ENCODE assay signal across 9 cellular contexts in genomic region chr12:120225852-120226640, GRCh38. TPM values are rescaled to one million over a fixed set of nuclear protein-coding genes. Genes with fewer than 3 reads are reported as not detected.
DNase-seq lines count a peak whose midpoint lies in the region; ATAC-seq and TF ChIP-seq lines count a peak whose summit lies in the region.
"Had no signal": no experiment of that assay in that cellular context is flagged by ENCODE, and none has a peak within 500 bp of the region (broad histone marks: within the 10 kb centered on the region; RNA-seq: fewer than 3 reads in every experiment).

No MANE protein-coding gene starts in this region.

- H3K36me3 ChIP-seq in HCT116 (ENCODE audit: control insufficient read depth in 1 of 2, insufficient read depth in 2 of 2, low read length in 2 of 2) (peaks cover 21 to 50% of the 10 kb centered on the region in 2 experiments; a peak in 3 of 4 replicates), mesenchymal stem cell (ENCODE audit: control insufficient read depth in 1 of 2, insufficient read depth in 2 of 2, low read depth in 1 of 2, low read length in 2 of 2) (peaks cover 45 to 49% of the 10 kb centered on the region in 2 experiments)

- H3K4me2 ChIP-seq in HCT116 (ENCODE audit: low read length) (no peak overlapping the region), mesenchymal stem cell (ENCODE audit: low read length, poor library complexity, severe bottlenecking) (no peak overlapping the region)

- no peak for TF ChIP-seq POLR2A in HCT116 (IDR thresholded peaks at IDR 0.05; ENCODE audit: borderline replicate concordance, extremely low read depth, insufficient read depth, insufficient read length)

- H3K9ac ChIP-seq in HCT116 (ENCODE audit: low read length) (peak overlapping the region; percentile 10; the same call in 1 of the 2 replicates), mesenchymal stem cell (ENCODE audit: low read length) (peak overlapping the region; percentile 64)

- H3K4me1 ChIP-seq in HCT116 (ENCODE audit: control insufficient read depth in 1 of 2, insufficient read depth in 2 of 2, low read length in 2 of 2) = peaks cover 33 to 61% of the 10 kb centered on the region in 2 experiments
- peaks cover 63% of the 10 kb centered on the region for H3K4me1 ChIP-seq in mesenchymal stem cell (ENCODE audit: control insufficient read depth, insufficient read depth, low read depth, low read length)

- DNase-seq in CD1c-positive myeloid dendritic cell (ENCODE audit: extremely low spot score) = peak; percentile 67
- no peak for DNase-seq in HCT116 (ENCODE audit: low read depth, low spot score)
- DNase-seq in activated naive CD8-positive, alpha-beta T cell treated with anti-CD3 and anti-CD28 coated beads, Interleukin-2, amount 10 ng/mL, durations not matched to agents 7 days and 5 days = peak; percentile 57
- no peak for DNase-seq in mesenchymal stem cell
- DNase-seq in OCI-M1 (lab: John Stamatoyannopoulos, UW) = no peak
- DNase-seq: activated B cell treated with CpG ODN at 0.5 μM for 24 hours had no signal

- no TSS peak for BruUV-seq in HCT116 (replicated peaks; lab: Mats Ljungman, UMichigan)

- peaks cover 46% of the 10 kb centered on the region for H3K4me1 Mint-ChIP-seq in activated naive CD8-positive, alpha-beta T cell treated with anti-CD3 and anti-CD28 coated beads, Interleukin-2, amount 10 ng/mL, durations not matched to agents 7 days and 5 days

- no peaks in the 10 kb centered on the region for H3K27me3 Mint-ChIP-seq in activated naive CD8-positive, alpha-beta T cell treated with anti-CD3 and anti-CD28 coated beads, Interleukin-2, amount 10 ng/mL, durations not matched to agents 7 days and 5 days

- TF ChIP-seq CTCF in HCT116 (IDR thresholded peaks at IDR 0.05 in 2 of 3, conservative IDR thresholded peaks at IDR 0.05 in 1 of 3; ENCODE audit: borderline replicate concordance in 1 of 3, insufficient read depth in 1 of 3, low read depth in 2 of 3, low read length in 2 of 3) = 0 out of 6 replicates have a peak, but pooled peaks of 1 of the 3 experiments have one; percentile 11

- no peaks in the 10 kb centered on the region for H3K9me3 ChIP-seq in HCT116 (ENCODE audit: control insufficient read depth in 1 of 2, insufficient read depth in 1 of 2, low read depth in 1 of 2, low read length in 2 of 2)
- H3K9me3 ChIP-seq in mesenchymal stem cell (ENCODE audit: control insufficient read depth, low read length) = no peaks in the 10 kb centered on the region

- peak overlapping the region in 1 of 2 experiments; percentile 15 for H2BK12ac ChIP-seq in mesenchymal stem cell (ENCODE audit: low read length in 2 of 2)

- no peak overlapping the region for H3K23ac ChIP-seq in mesenchymal stem cell (ENCODE audit: low read length in 2 of 2)

- H3K4me3 ChIP-seq in HCT116 (replicated peaks in 1 of 2; ENCODE audit: low read depth in 1 of 2, low read length in 2 of 2) = no peak overlapping the region
- no peak overlapping the region for H3K4me3 ChIP-seq in mesenchymal stem cell (ENCODE audit: insufficient read depth in 1 of 2, low read depth in 1 of 2, low read length in 2 of 2)

- H3K27me3 ChIP-seq in HCT116 (ENCODE audit: insufficient read depth, low read length) (no peaks in the 10 kb centered on the region), mesenchymal stem cell (ENCODE audit: control insufficient read depth in 1 of 2, insufficient read depth in 1 of 2, low read length in 2 of 2) (no peaks in the 10 kb centered on the region)

- H3K18ac ChIP-seq in mesenchymal stem cell (ENCODE audit: low read depth in 1 of 2, low read length in 2 of 2) = no peak overlapping the region

- no peaks in the 10 kb centered on the region for H3K9me2 ChIP-seq in HCT116 (ENCODE audit: insufficient read depth)

- H2BK15ac ChIP-seq in mesenchymal stem cell (ENCODE audit: low read depth, poor library complexity, severe bottlenecking) = no peak overlapping the region

- peak overlapping the region in 1 of 2 experiments; percentile 13 for H3K4ac ChIP-seq in mesenchymal stem cell (ENCODE audit: low read depth in 1 of 2, low read length in 2 of 2)

- no peak overlapping the region for H2BK120ac ChIP-seq in mesenchymal stem cell (ENCODE audit: low read depth, low read length)

- POLR2A ChIA-PET in HCT116 (lab: Charles Lee) = interaction anchor here (6.2 to 8.9 kb wide), 3 partner anchors 24 to 65 kb away, joined by 52 to 394 read pairs (median 123); partner anchors contain the start of genes PXN, RNU4-1, RNU4-2 and RPLP0
- POLR2A ChIA-PET in activated naive CD8-positive, alpha-beta T cell treated with anti-CD3 and anti-CD28 coated beads, Interleukin-2, amount 10 ng/mL, durations not matched to agents 7 days and 5 days (lab: Charles Lee) = interaction anchor here (0.6 to 9.7 kb wide), 5 partner anchors 25 to 65 kb away, joined by 4 to 202 read pairs (median 107); partner anchors contain the start of genes PXN, RNU4-1, RNU4-2 and RPLP0

- H2AFZ ChIP-seq in HCT116 (ENCODE audit: low read depth, low read length, poor library complexity, severe bottlenecking) (no peak overlapping the region), mesenchymal stem cell (ENCODE audit: low read depth, low read length) (no peak overlapping the region)

- peaks cover 8% of the 10 kb centered on the region; the same call in 1 of the 2 replicates for H4K20me1 ChIP-seq in HCT116 (ENCODE audit: insufficient read depth)

- peak overlapping the region; percentile 85 for H3K4me3 Mint-ChIP-seq in activated naive CD8-positive, alpha-beta T cell treated with anti-CD3 and anti-CD28 coated beads, Interleukin-2, amount 10 ng/mL, durations not matched to agents 7 days and 5 days
- H3K4me3 Mint-ChIP-seq: activated B cell treated with CpG ODN at 0.5 μM for 24 hours had no signal

- no peak overlapping the region for H4K91ac ChIP-seq in mesenchymal stem cell (ENCODE audit: low read length)

- H3K36me3 Mint-ChIP-seq in activated naive CD8-positive, alpha-beta T cell treated with anti-CD3 and anti-CD28 coated beads, Interleukin-2, amount 10 ng/mL, durations not matched to agents 7 days and 5 days = peaks cover 6% of the 10 kb centered on the region

- peak overlapping the region; percentile 90 for H3K27ac Mint-ChIP-seq in activated naive CD8-positive, alpha-beta T cell treated with anti-CD3 and anti-CD28 coated beads, Interleukin-2, amount 10 ng/mL, durations not matched to agents 7 days and 5 days
- H3K27ac Mint-ChIP-seq: activated B cell treated with CpG ODN at 0.5 μM for 24 hours had no signal

- no peak for TF ChIP-seq RAD21 in HCT116 (IDR thresholded peaks at IDR 0.05; ENCODE audit: low read depth)

- H2AK5ac ChIP-seq in mesenchymal stem cell (ENCODE audit: low read length, severe bottlenecking) = peak overlapping the region; percentile 7

- ATAC-seq in HCT116 (no peak), GM19324 (IDR thresholded peaks at IDR 0.05; ENCODE audit: low FRiP score, unreplicated experiment) (no peak), HG03521 (IDR thresholded peaks at IDR 0.05; ENCODE audit: unreplicated experiment) (no peak), HG03025 (IDR thresholded peaks at IDR 0.05; ENCODE audit: low FRiP score, unreplicated experiment) (no peak)
- peak; percentile 51 for ATAC-seq in activated naive CD8-positive, alpha-beta T cell treated with anti-CD3 and anti-CD28 coated beads, Interleukin-2, amount 10 ng/mL, durations not matched to agents 7 days and 5 days (ENCODE audit: low read depth)

- RAD21 ChIA-PET in HCT116 (lab: Charles Lee; ENCODE audit: low non-redundant PET in 1 of 2, low total read pairs in 2 of 2, uncharacterized antibody in 2 of 2, unreplicated experiment in 2 of 2) = no interaction called here

- H3K9me3 Mint-ChIP-seq in activated naive CD8-positive, alpha-beta T cell treated with anti-CD3 and anti-CD28 coated beads, Interleukin-2, amount 10 ng/mL, durations not matched to agents 7 days and 5 days = no peaks in the 10 kb centered on the region
- H3K9me3 Mint-ChIP-seq: activated B cell treated with CpG ODN at 0.5 μM for 24 hours had no signal

- H3K79me2 ChIP-seq in HCT116 (ENCODE audit: insufficient read depth, low read length) = peaks cover 77% of the 10 kb centered on the region

- no peak overlapping the region for H2BK5ac ChIP-seq in mesenchymal stem cell (ENCODE audit: low read depth, low read length, poor library complexity, severe bottlenecking)

- 89% methylated on average over 13 of the region's 13 CpGs for WGBS in mesenchymal stem cell

- H3K79me1 ChIP-seq in mesenchymal stem cell (replicated peaks; ENCODE audit: low read length, poor library complexity, severe bottlenecking) = peaks cover 28% of the 10 kb centered on the region

- peak overlapping the region in 1 of 2 experiments; percentile 49 for H3K14ac ChIP-seq in mesenchymal stem cell (ENCODE audit: low read length in 2 of 2)

- H4K8ac ChIP-seq in mesenchymal stem cell (ENCODE audit: low read length) = peak overlapping the region; percentile 4

- H3K27ac ChIP-seq in HCT116 (ENCODE audit: low read depth, low read length) (no peak overlapping the region; the same call in 1 of the 2 replicates), mesenchymal stem cell (ENCODE audit: low read length, poor library complexity, severe bottlenecking) (no peak overlapping the region)

- CTCF ChIA-PET in HCT116 (lab: Charles Lee) = interaction anchor here (1.5 to 8.1 kb wide), 3 partner anchors 9 to 39 kb away, joined by 4 to 181 read pairs (median 31); partner anchors contain the start of genes PXN and RPLP0

- intact Hi-C loops in HCT116 (cut with micrococcal nuclease) = no loop called here

TF ChIP-seq in HCT116, 20 proteins besides CTCF, POLR2A, EP300 and RAD21 (continues in another document):
- TF ChIP-seq POLR2AphosphoS5 (IDR thresholded peaks at IDR 0.05; ENCODE audit: low read depth, low read length) (no peak), CEBPB (IDR thresholded peaks at IDR 0.05; ENCODE audit: low read depth) (no peak)
- TF ChIP-seq, protein P1, sequence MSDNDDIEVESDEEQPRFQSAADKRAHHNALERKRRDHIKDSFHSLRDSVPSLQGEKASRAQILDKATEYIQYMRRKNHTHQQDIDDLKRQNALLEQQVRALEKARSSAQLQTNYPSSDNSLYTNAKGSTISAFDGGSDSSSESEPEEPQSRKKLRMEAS (IDR thresholded peaks at IDR 0.05) = no peak

RNA-seq across cellular contexts. Expression of gene RPLP0, which starts 25.1 kb away (rescaled TPM):
- 4,123 TPM for total RNA-seq in HCT116 (2021; ENCODE audit: unreplicated experiment)
- polyA plus RNA-seq in HCT116 (2012) = 6,734 and 7,674 TPM in 2 replicates
- 1,000 to 10,000 TPM; 1,639 to 1,688 TPM for total RNA-seq in activated naive CD8-positive, alpha-beta T cell treated with anti-CD3 and anti-CD28 coated beads, Interleukin-2, amount 10 ng/mL, durations not matched to agents 7 days and 5 days
- 3,349 TPM for polyA plus RNA-seq in mesenchymal stem cell (2013, experiment 1 of 2)
- polyA plus RNA-seq in mesenchymal stem cell (2013, experiment 2 of 2) = 3,313 TPM

RNA-seq across cellular contexts. Expression of gene GCN1, which starts 31.5 kb away (rescaled TPM):
- total RNA-seq in HCT116 (2021; ENCODE audit: unreplicated experiment) = 184 TPM
- 94.9 and 100 TPM in 2 replicates for polyA plus RNA-seq in HCT116 (2012)
- 100 to 1,000 TPM; 101 to 110 TPM for total RNA-seq in activated naive CD8-positive, alpha-beta T cell treated with anti-CD3 and anti-CD28 coated beads, Interleukin-2, amount 10 ng/mL, durations not matched to agents 7 days and 5 days
- 19.7 TPM for polyA plus RNA-seq in mesenchymal stem cell (2013, experiment 1 of 2)
- 17.3 TPM for polyA plus RNA-seq in mesenchymal stem cell (2013, experiment 2 of 2)

RNA-seq across cellular contexts. Expression of gene PXN, which starts 39.5 kb away (rescaled TPM):
- 211 TPM for total RNA-seq in HCT116 (2021; ENCODE audit: unreplicated experiment)
- 161 and 178 TPM in 2 replicates for polyA plus RNA-seq in HCT116 (2012)
- 10 to 100 TPM; 89.0 to 94.7 TPM for total RNA-seq in activated naive CD8-positive, alpha-beta T cell treated with anti-CD3 and anti-CD28 coated beads, Interleukin-2, amount 10 ng/mL, durations not matched to agents 7 days and 5 days
- 90.4 TPM for polyA plus RNA-seq in mesenchymal stem cell (2013, experiment 1 of 2)
- polyA plus RNA-seq in mesenchymal stem cell (2013, experiment 2 of 2) = 88.1 TPM

Comparison
In these comparisons a context has a peak if more than half of its experiments do, and no peak if none do; other contexts are left out.
1. DNase-seq: peak in CD1c-positive myeloid dendritic cell (single experiment) and activated naive CD8-positive, alpha-beta T cell treated with anti-CD3 and anti-CD28 coated beads, Interleukin-2, amount 10 ng/mL, durations not matched to agents 7 days and 5 days (single experiment); none in HCT116 (single experiment), mesenchymal stem cell (single experiment) and OCI-M1 (single experiment).